In genomic region chr1:23209765-23210164, GRCh38 we compare ENCODE assay signal across 34 cellular contexts. TPM values are rescaled to one million over a fixed set of nuclear protein-coding genes. Genes with fewer than 3 reads are reported as not detected.
"Had no signal": no experiment of that assay in that cellular context is flagged by ENCODE, and none has a peak within 500 bp of the region (broad histone marks: within the 10 kb centered on the region; RNA-seq: fewer than 3 reads in every experiment).

No MANE protein-coding gene starts in this region.

- H3K27ac Mint-ChIP-seq: activated naive CD4-positive, alpha-beta T cell treated with anti-CD3 and anti-CD28 coated beads, Interleukin-2, amount 50 U/mL, for 24 hours; activated naive CD8-positive, alpha-beta T cell treated with anti-CD3 and anti-CD28 coated beads, Interleukin-2, amount 50 U/mL, for 24 hours; activated T-helper 17 cell treated with anti-CD3 and anti-CD28 coated beads, Interleukin-2, amount 50 U/mL, for 72 hours; dendritic cell treated with granulocyte-macrophage colony-stimulating factor and Interleukin-4, amounts not matched to agents 40 ng/mL and 50 ng/mL, for 4 days; immature natural killer cell; natural killer cell; neural progenitor cell; stimulated activated effector memory CD8-positive, alpha-beta T cell treated with anti-CD3 and anti-CD28 coated beads, Interleukin-12 subunit alpha, Interleukin-12 subunit beta, amount 100 ng/mL, for 72 hours; stimulated activated naive CD8-positive, alpha-beta T cell treated with anti-CD3 and anti-CD28 coated beads, Interleukin-15, Interleukin-2, amounts not matched to agents 100 ng/mL and 50 ng/mL, for 24 hours had no signal

- H3K36me3 ChIP-seq: gastrocnemius medialis, neural progenitor cell, sigmoid colon, upper lobe of left lung, vagina had no signal

- H3K27me3 ChIP-seq: neural progenitor cell, upper lobe of left lung, vagina had no signal

- ATAC-seq: activated naive CD8-positive, alpha-beta T cell treated with anti-CD3 and anti-CD28 coated beads, Interleukin-2, amount 50 U/mL, for 24 hours; activated T-cell treated with anti-CD3 and anti-CD28 coated beads, Interleukin-2, amount 50 U/mL, for 4 hours; activated T-helper 17 cell treated with anti-CD3 and anti-CD28 coated beads, Interleukin-2, amount 50 U/mL, for 72 hours; gastrocnemius medialis; left colon; natural killer cell; psoas muscle; stimulated activated effector memory CD8-positive, alpha-beta T cell treated with anti-CD3 and anti-CD28 coated beads, Interleukin-12 subunit alpha, Interleukin-12 subunit beta, amount 100 ng/mL, for 72 hours had no signal

- H3K4me1 Mint-ChIP-seq: activated naive CD4-positive, alpha-beta T cell treated with anti-CD3 and anti-CD28 coated beads, Interleukin-2, amount 50 U/mL, for 24 hours; neural progenitor cell had no signal

- H3K4me3 ChIP-seq: gastrocnemius medialis, neural progenitor cell, psoas muscle, sigmoid colon, upper lobe of left lung, vagina had no signal

- DNase-seq: activated CD4-positive, alpha-beta T cell treated with anti-CD3 and anti-CD28 coated beads for 4 hours; activated CD4-positive, alpha-beta T cell treated with anti-CD3 and anti-CD28 coated beads, Interleukin-2, amount 50 U/mL, for 4 hours; activated gamma-delta T cell treated with Interleukin-2 at 50 U/mL for 16 hours; activated naive CD8-positive, alpha-beta T cell treated with anti-CD3 and anti-CD28 coated beads, Interleukin-2, amount 50 U/mL, for 24 hours; activated T-cell treated with anti-CD3 and anti-CD28 coated beads, Interleukin-2, amount 50 U/mL, for 4 hours; amygdala; central memory CD4-positive, alpha-beta T cell; effector CD4-positive, alpha-beta T cell; erythroblast; gastrocnemius medialis; glutamatergic neuron; hippocampal formation; immature natural killer cell; kidney; left colon; natural killer cell; occipital lobe; psoas muscle; sigmoid colon; small intestine; stimulated activated CD4-positive, alpha-beta T cell treated with anti-CD3 and anti-CD28 coated beads, Interleukin-4, amount 100 ng/mL, for 24 hours; substantia nigra; upper lobe of left lung had no signal

- H3K4me1 ChIP-seq: gastrocnemius medialis, parathyroid adenoma, psoas muscle, sigmoid colon, upper lobe of left lung, vagina had no signal

- H3K27ac ChIP-seq: gastrocnemius medialis, neural progenitor cell, parathyroid adenoma, psoas muscle, sigmoid colon, upper lobe of left lung, vagina, VCaP had no signal

- H3K9me3 ChIP-seq: gastrocnemius medialis, psoas muscle, sigmoid colon, upper lobe of left lung, vagina had no signal

- H3K9me3 Mint-ChIP-seq: activated naive CD4-positive, alpha-beta T cell treated with anti-CD3 and anti-CD28 coated beads, Interleukin-2, amount 50 U/mL, for 24 hours; activated naive CD8-positive, alpha-beta T cell treated with anti-CD3 and anti-CD28 coated beads, Interleukin-2, amount 50 U/mL, for 24 hours; activated T-cell treated with anti-CD3 and anti-CD28 coated beads, Interleukin-2, amount 50 U/mL, for 4 hours; activated T-helper 17 cell treated with anti-CD3 and anti-CD28 coated beads, Interleukin-2, amount 50 U/mL, for 72 hours; dendritic cell treated with granulocyte-macrophage colony-stimulating factor and Interleukin-4, amounts not matched to agents 40 ng/mL and 50 ng/mL, for 4 days; immature natural killer cell; natural killer cell; neural progenitor cell; stimulated activated effector memory CD8-positive, alpha-beta T cell treated with anti-CD3 and anti-CD28 coated beads, Interleukin-12 subunit alpha, Interleukin-12 subunit beta, amount 100 ng/mL, for 72 hours; stimulated activated naive CD8-positive, alpha-beta T cell treated with anti-CD3 and anti-CD28 coated beads, Interleukin-15, Interleukin-2, amounts not matched to agents 100 ng/mL and 50 ng/mL, for 24 hours had no signal

- H3K36me3 Mint-ChIP-seq: activated naive CD4-positive, alpha-beta T cell treated with anti-CD3 and anti-CD28 coated beads, Interleukin-2, amount 50 U/mL, for 24 hours; immature natural killer cell; natural killer cell; stimulated activated effector memory CD8-positive, alpha-beta T cell treated with anti-CD3 and anti-CD28 coated beads, Interleukin-12 subunit alpha, Interleukin-12 subunit beta, amount 100 ng/mL, for 72 hours had no signal

- H3K4me3 Mint-ChIP-seq: activated naive CD4-positive, alpha-beta T cell treated with anti-CD3 and anti-CD28 coated beads, Interleukin-2, amount 50 U/mL, for 24 hours; activated naive CD8-positive, alpha-beta T cell treated with anti-CD3 and anti-CD28 coated beads, Interleukin-2, amount 50 U/mL, for 24 hours; activated T-cell treated with anti-CD3 and anti-CD28 coated beads, Interleukin-2, amount 50 U/mL, for 4 hours; activated T-helper 17 cell treated with anti-CD3 and anti-CD28 coated beads, Interleukin-2, amount 50 U/mL, for 72 hours; dendritic cell treated with granulocyte-macrophage colony-stimulating factor and Interleukin-4, amounts not matched to agents 40 ng/mL and 50 ng/mL, for 4 days; natural killer cell; neural progenitor cell; stimulated activated effector memory CD8-positive, alpha-beta T cell treated with anti-CD3 and anti-CD28 coated beads, Interleukin-12 subunit alpha, Interleukin-12 subunit beta, amount 100 ng/mL, for 72 hours; stimulated activated naive CD8-positive, alpha-beta T cell treated with anti-CD3 and anti-CD28 coated beads, Interleukin-15, Interleukin-2, amounts not matched to agents 100 ng/mL and 50 ng/mL, for 24 hours had no signal

RNA-seq across cellular contexts. Expression of gene HTR1D, which starts 7.5 kb away (rescaled TPM):
- total RNA-seq: activated T-cell treated with anti-CD3 and anti-CD28 coated beads, Interleukin-2, amount 50 U/mL, for 4 hours; activated T-helper 17 cell treated with anti-CD3 and anti-CD28 coated beads, Interleukin-2, amount 50 U/mL, for 72 hours; gastrocnemius medialis; natural killer cell; occipital lobe; psoas muscle; sigmoid colon; T-helper 1 cell treated with Interleukin-12 subunit alpha and Interleukin-12 subunit beta and Interleukin-4 antibody, amounts not matched to agents 30 ng/mL and 1 ng/mL, for 36 hours; vagina had no signal
- polyA plus RNA-seq: immature natural killer cell, liver had no signal
